In the genomic region with DNA sequence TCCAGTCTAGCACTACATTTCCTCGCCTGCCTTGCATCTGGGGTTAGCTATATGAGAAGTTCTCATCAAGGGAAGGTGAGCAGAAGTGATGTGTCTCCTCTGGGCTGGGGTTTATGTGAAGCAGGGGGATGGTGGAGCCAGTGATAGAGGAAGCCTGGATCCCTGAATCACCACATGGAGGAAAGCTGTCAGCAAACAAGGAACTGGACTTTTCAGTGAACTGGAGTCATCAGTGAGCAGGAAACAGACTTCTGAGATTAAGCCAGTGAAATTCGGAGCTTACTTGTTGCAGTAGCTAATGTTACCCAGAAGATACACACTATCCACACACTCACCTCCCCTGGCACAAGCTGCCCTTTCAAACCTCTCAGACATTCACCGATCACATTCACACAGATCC, we compare ENCODE assay signal across 33 cellular contexts.
"Had no signal": no experiment of that assay in that cellular context is flagged by ENCODE, and none has a peak within 500 bp of the region (broad histone marks: within the 10 kb centered on the region; RNA-seq: fewer than 3 reads in every experiment).

No MANE protein-coding gene starts in this region.

- ATAC-seq: activated CD4-positive, CD25-positive, alpha-beta regulatory T cell treated with anti-CD3 and anti-CD28 coated beads, Interleukin-2, amount 50 U/mL, for 24 hours; activated T-helper 17 cell treated with anti-CD3 and anti-CD28 coated beads, Interleukin-2, amount 50 U/mL, for 72 hours; effector memory CD8-positive, alpha-beta T cell; foreskin keratinocyte; left lung; lower lobe of right lung; pancreas; stimulated activated memory B cell treated with anti-CD40 and anti-IgM and Interleukin-4, amounts not matched to agents 10 μg/mL and 1 μg/mL and 100 μg/mL, for 72 hours; stimulated activated naive CD8-positive, alpha-beta T cell treated with anti-CD3 and anti-CD28 coated beads, Interleukin-15, amount 100 ng/mL, for 72 hours had no signal

- DNase-seq: activated CD4-positive, alpha-beta memory T cell treated with anti-CD3 and anti-CD28 coated beads, Interleukin-2, amount 10 ng/mL, durations not matched to agents 7 days and 5 days; activated CD4-positive, alpha-beta T cell treated with anti-CD3 and anti-CD28 coated beads, Interleukin-2, amount 10 ng/mL, durations not matched to agents 24 days and 14 days; activated CD8-positive, alpha-beta memory T cell treated with anti-CD3 and anti-CD28 coated beads, Interleukin-2, amount 50 U/mL, for 48 hours; activated gamma-delta T cell treated with Interleukin-2 at 50 U/mL for 16 hours; activated naive CD4-positive, alpha-beta T cell treated with anti-CD3 and anti-CD28 coated beads, Interleukin-2, amount 50 U/mL, for 16 hours; activated T-cell treated with anti-CD3 and anti-CD28 coated beads, Interleukin-2, amount 50 U/mL, for 24 hours; amniotic stem cell; brain microvascular endothelial cell; caudate nucleus; cortex of kidney; effector memory CD8-positive, alpha-beta T cell; foreskin keratinocyte; heart right ventricle; kidney glomerular epithelial cell; left lung; lower lobe of right lung; pancreas; stimulated activated CD4-positive, alpha-beta T cell treated with anti-CD3 and anti-CD28 coated beads, Interleukin-1b, Interleukin-23, amount 100 ng/mL, for 48 hours; stimulated activated CD4-positive, alpha-beta T cell treated with anti-CD3 and anti-CD28 coated beads, Interleukin-4, amount 100 ng/mL, for 4 hours; stimulated activated CD8-positive, alpha-beta memory T cell treated with anti-CD3 and anti-CD28 coated beads, Interleukin-4, amount 100 ng/mL, for 48 hours; stimulated activated naive CD8-positive, alpha-beta T cell treated with anti-CD3 and anti-CD28 coated beads, Interleukin-15, amount 100 ng/mL, for 72 hours; substantia nigra; thyroid gland; upper lobe of left lung had no signal

- H3K27me3 ChIP-seq: brain microvascular endothelial cell, thyroid gland, upper lobe of left lung, vagina had no signal

- H3K4me3 ChIP-seq: heart right ventricle, left lung, lower lobe of right lung, pancreas, prostate gland, smooth muscle cell, thyroid gland, upper lobe of left lung, vagina had no signal

- H3K4me2 ChIP-seq: smooth muscle cell had no signal

- H3K27ac ChIP-seq: brain microvascular endothelial cell, foreskin keratinocyte, left lung, lower lobe of right lung, pancreas, prostate gland, thyroid gland, vagina, VCaP had no signal

- FAIRE-seq: astrocyte, pancreas, TTC549 had no signal

- H3K9me3 ChIP-seq: lower lobe of right lung, pancreas, prostate gland, thyroid gland, vagina had no signal

- H3K4me1 ChIP-seq: foreskin keratinocyte, pancreas, prostate gland, thyroid gland had no signal

- H3K36me3 ChIP-seq: brain microvascular endothelial cell, heart right ventricle, left lung, lower lobe of right lung, pancreas, prostate gland, thyroid gland, upper lobe of left lung, vagina had no signal
